8 cellular contexts compared by ENCODE assay signal in genomic region chr9:34989056-34989945, GRCh38. TPM values are rescaled to one million over a fixed set of nuclear protein-coding genes. Genes with fewer than 3 reads are reported as not detected.
DNase-seq lines count a peak whose midpoint lies in the region; ATAC-seq and TF ChIP-seq lines count a peak whose summit lies in the region.

DNAJB5 (plus strand) TSS chr9:34989745; CDS start chr9:34990631, 886 bp downstream.

- peaks cover 2% of the 10 kb centered on the region for H3K27me3 Mint-ChIP-seq in H9 (ENCODE audit: low read depth)
- H3K27me3 Mint-ChIP-seq in natural killer cell treated with Interleukin-12 subunit alpha and Interleukin-12 subunit beta and Interleukin-15 and Interleukin-18, amount 100 ng/mL, for 72 hours, result peaks cover 0 to 9% of the 10 kb centered on the region in 2 donors

- H3K23ac ChIP-seq in H9 (ENCODE audit: insufficient read length, low read depth, low read length), result no peak within 1 kb of the TSS

- no peaks in the 10 kb centered on the region for H3K27me3 ChIP-seq in H9 (ENCODE audit: insufficient read depth, low read length)

- H3K9me3 Mint-ChIP-seq in H9, result no peaks in the 10 kb centered on the region; a peak in 2 of 5 replicates
- H3K9me3 Mint-ChIP-seq in natural killer cell treated with Interleukin-12 subunit alpha and Interleukin-12 subunit beta and Interleukin-15 and Interleukin-18, amount 100 ng/mL, for 72 hours, result no peaks in the 10 kb centered on the region

- H3K56ac ChIP-seq in H9 (ENCODE audit: insufficient read length, low read depth, low read length), result no peak within 1 kb of the TSS

- H3K9me3 ChIP-seq in ES-I3 (ENCODE audit: control insufficient read depth, insufficient read depth, low read length) (no peaks in the 10 kb centered on the region), H9 (ENCODE audit: control insufficient read depth, low read depth, low read length) (no peaks in the 10 kb centered on the region)

- H3K14ac ChIP-seq in H9 (ENCODE audit: insufficient read depth, low read length), result peak within 1 kb of the TSS; percentile 80

- H4K8ac ChIP-seq in H9 (replicated peaks; ENCODE audit: insufficient read length, low read depth, low read length), result no peak within 1 kb of the TSS

- TF ChIP-seq CTCF in H9 (conservative IDR thresholded peaks at IDR 0.05) (no peak), fibroblast of the aortic adventitia (IDR thresholded peaks at IDR 0.05; ENCODE audit: insufficient read depth, low read length) (no peak)

- H3K9ac ChIP-seq in ES-I3 (ENCODE audit: low read depth, low read length) (peak within 1 kb of the TSS; percentile 76), H9 (ENCODE audit: extremely low read depth, insufficient read length, low read length) (peak within 1 kb of the TSS; percentile 47)

- H3K4me3 ChIP-seq in fibroblast of the aortic adventitia (ENCODE audit: low read depth, low read length), result peak within 1 kb of the TSS; percentile 91

- H2BK120ac ChIP-seq in H9 (ENCODE audit: low read depth, low read length, poor library complexity, severe bottlenecking), result no peak within 1 kb of the TSS

- DNase-seq in H9, result peak; percentile 100
- DNase-seq in M059J (ENCODE audit: low read depth), result peak; percentile 100
- peak; percentile 93 to 94 for DNase-seq in SHP77 (lab: John Stamatoyannopoulos, UW)
- peak; percentile 87 for DNase-seq in activated gamma-delta T cell (lab: John Stamatoyannopoulos, UW)
- peak; percentile 100 for DNase-seq in fibroblast of the aortic adventitia (ENCODE audit: low read depth)
- peak; percentile 98 for DNase-seq in natural killer cell treated with Interleukin-12 subunit alpha and Interleukin-12 subunit beta and Interleukin-15 and Interleukin-18, amount 100 ng/mL, for 72 hours (ENCODE audit: low spot score)
- peak; percentile 98 for DNase-seq in stimulated activated naive CD4-positive, alpha-beta T cell treated with Interleukin-2 at 50 U/mL for 16 hours (lab: John Stamatoyannopoulos, UW)

- no peak within 1 kb of the TSS for H3T11ph ChIP-seq in H9 (ENCODE audit: low read length)

- H2BK15ac ChIP-seq in H9 (ENCODE audit: low read depth, low read length), result no peak within 1 kb of the TSS

- H3K79me2 ChIP-seq in H9 (ENCODE audit: insufficient read depth, low read length), result no peaks in the 10 kb centered on the region

- H2BK20ac ChIP-seq in H9 (ENCODE audit: low read depth, low read length, poor library complexity, severe bottlenecking), result no peak within 1 kb of the TSS

- H2BK12ac ChIP-seq in H9 (ENCODE audit: insufficient read length, low read depth, low read length), result no peak within 1 kb of the TSS

- no peak within 1 kb of the TSS for H4K5ac ChIP-seq in H9 (ENCODE audit: insufficient read length, low read depth, low read length)

- no peak within 1 kb of the TSS for H3K27ac ChIP-seq in H9 (ENCODE audit: insufficient read length, low read depth, low read length)

- H3K4me1 Mint-ChIP-seq in H9, result peaks cover 47 to 71% of the 10 kb centered on the region in 2 experiments
- peaks cover 42 to 45% of the 10 kb centered on the region in 2 donors for H3K4me1 Mint-ChIP-seq in natural killer cell treated with Interleukin-12 subunit alpha and Interleukin-12 subunit beta and Interleukin-15 and Interleukin-18, amount 100 ng/mL, for 72 hours (ENCODE audit: low read depth in 2 of 2)

- peak within 1 kb of the TSS; percentile 54 for H3K4me2 ChIP-seq in H9 (ENCODE audit: insufficient read depth, insufficient read length, low read length)

- no peaks in the 10 kb centered on the region for H3K79me1 ChIP-seq in H9 (ENCODE audit: insufficient read depth, low read depth, low read length, poor library complexity, severe bottlenecking)

- peak within 1 kb of the TSS; percentile 98 to 99 (median 98) for H3K27ac Mint-ChIP-seq in H9
- H3K27ac Mint-ChIP-seq in natural killer cell treated with Interleukin-12 subunit alpha and Interleukin-12 subunit beta and Interleukin-15 and Interleukin-18, amount 100 ng/mL, for 72 hours, result peak within 1 kb of the TSS; percentile 70 to 88

- H4K91ac ChIP-seq in H9 (ENCODE audit: insufficient read length, low read depth, low read length), result no peak within 1 kb of the TSS

- H4K20me1 ChIP-seq in H9 (ENCODE audit: control insufficient read depth, insufficient read depth, insufficient read length), result no peaks in the 10 kb centered on the region

- peak within 1 kb of the TSS; percentile 81 to 92 for H3K4me3 Mint-ChIP-seq in H9
- H3K4me3 Mint-ChIP-seq in natural killer cell treated with Interleukin-12 subunit alpha and Interleukin-12 subunit beta and Interleukin-15 and Interleukin-18, amount 100 ng/mL, for 72 hours, result peak within 1 kb of the TSS; percentile 99

- no peak within 1 kb of the TSS for H2BK5ac ChIP-seq in H9 (ENCODE audit: insufficient read length, low read length)

- peak within 1 kb of the TSS; percentile 64 for H3K18ac ChIP-seq in H9 (ENCODE audit: insufficient read length, low read depth, low read length)

- no peak within 1 kb of the TSS for H3K4ac ChIP-seq in H9 (ENCODE audit: low read depth, low read length)

- no CpG with 5 or more reads among the region's 61 CpGs for WGBS in H9 (ENCODE audit: extremely low coverage, insufficient read length, low lambda C conversion rate)

- no peaks in the 10 kb centered on the region for H3K36me3 ChIP-seq in ES-I3 (ENCODE audit: insufficient read depth, low read length)

- H2AK5ac ChIP-seq in H9 (ENCODE audit: insufficient read length, low read length), result no peak within 1 kb of the TSS

- H3K36me3 Mint-ChIP-seq in H9 (ENCODE audit: insufficient read depth in 1 of 3, low read depth in 3 of 3), result peaks cover 13 to 18% (median 15%) of the 10 kb centered on the region in 3 experiments
- no peaks in the 10 kb centered on the region for H3K36me3 Mint-ChIP-seq in natural killer cell treated with Interleukin-12 subunit alpha and Interleukin-12 subunit beta and Interleukin-15 and Interleukin-18, amount 100 ng/mL, for 72 hours

- no peak within 1 kb of the TSS for H2AFZ ChIP-seq in H9 (ENCODE audit: low read length)

- peaks cover 16% of the 10 kb centered on the region for H3K23me2 ChIP-seq in H9 (ENCODE audit: insufficient read length, low read depth, low read length, poor library complexity, severe bottlenecking)

- H3K4me1 ChIP-seq in ES-I3 (ENCODE audit: insufficient read depth, low read length) (peaks cover 40% of the 10 kb centered on the region), H9 (ENCODE audit: insufficient read depth, low read length) (peaks cover 10% of the 10 kb centered on the region; the same call in 1 of the 2 replicates)

- peak; percentile 99 for ATAC-seq in natural killer cell treated with Interleukin-12 subunit alpha and Interleukin-12 subunit beta and Interleukin-15 and Interleukin-18, amount 100 ng/mL, for 72 hours

RNA-seq across cellular contexts. Expression of gene DNAJB5, which starts in this region (rescaled TPM):
- total RNA-seq in H9 (2021) (36.8 and 38.9 TPM in 2 replicates), fibroblast of the aortic adventitia (ENCODE audit: low replicate concordance) (6.9 and 9.6 TPM in 2 replicates)
- total RNA-seq in M059J (2014; rRNA removed; shearing (Covaris generic)), result 18.0 and 23.1 TPM in 2 replicates
- 1 to 10 TPM; 1.7 to 5.0 TPM for total RNA-seq in natural killer cell treated with Interleukin-12 subunit alpha and Interleukin-12 subunit beta and Interleukin-15 and Interleukin-18, amount 100 ng/mL, for 72 hours
